ENCODE assay signal across 10 cellular contexts in genomic region chrX:27555514-27555913, GRCh38. TPM values are rescaled to one million over a fixed set of nuclear protein-coding genes. Genes with fewer than 3 reads are reported as not detected.
DNase-seq lines count a peak whose midpoint lies in the region; ATAC-seq and TF ChIP-seq lines count a peak whose summit lies in the region.
"Had no signal": no experiment of that assay in that cellular context is flagged by ENCODE, and none has a peak within 500 bp of the region (broad histone marks: within the 10 kb centered on the region; RNA-seq: fewer than 3 reads in every experiment).

No MANE protein-coding gene starts in this region.

- TF ChIP-seq POLR2A in GM18505 (IDR thresholded peaks at IDR 0.05; ENCODE audit: borderline replicate concordance, extremely low read depth, insufficient read depth, insufficient read length) = no peak

- peak; percentile 9 to 62 (median 44) for TF ChIP-seq CTCF in heart right ventricle (IDR thresholded peaks at IDR 0.05)
- TF ChIP-seq CTCF in OCI-LY1 (IDR thresholded peaks at IDR 0.05; ENCODE audit: low read length) = peak; percentile 43; the same call in 1 of the 2 replicates
- peak; percentile 20 for TF ChIP-seq CTCF in fibroblast of mammary gland (conservative IDR thresholded peaks at IDR 0.05; ENCODE audit: control insufficient read depth, insufficient read depth, low read depth, low read length)

- no peak overlapping the region for H3K4me2 ChIP-seq in OCI-LY1 (ENCODE audit: low read length)

- intact Hi-C loops in heart right ventricle (cut with DNase I) (loop anchor here in 1 of 10 donors (10.0 kb wide), 1 partner anchor 129 kb away; no protein-coding TSS in a partner anchor), cardiac septum (cut with DNase I) (no loop called here)
- intact Hi-C loops in CD4-positive, alpha-beta memory T cell (cut with micrococcal nuclease) = no loop called here

- H3K4me1 ChIP-seq in heart right ventricle (no peaks in the 10 kb centered on the region), OCI-LY1 (ENCODE audit: insufficient read depth, low read length, severe bottlenecking) (no peaks in the 10 kb centered on the region)
- H3K4me1 ChIP-seq in CD4-positive, alpha-beta memory T cell (ENCODE audit: insufficient read depth, low read length) = no peaks in the 10 kb centered on the region

- POLR2A ChIA-PET in CD4-positive, alpha-beta memory T cell (lab: Charles Lee; ENCODE audit: partially characterized antibody) = no interaction called here

- no peak overlapping the region for H3K27ac Mint-ChIP-seq in CD4-positive, alpha-beta memory T cell

- no peaks in the 10 kb centered on the region for H4K20me1 ChIP-seq in OCI-LY1 (ENCODE audit: insufficient read depth, low read length)

- H3K4me3 ChIP-seq in heart right ventricle (no peak overlapping the region), OCI-LY1 (ENCODE audit: low read depth, low read length, poor library complexity, severe bottlenecking) (no peak overlapping the region), fibroblast of mammary gland (ENCODE audit: control insufficient read depth, low read depth, low read length) (no peak overlapping the region)
- no peak overlapping the region for H3K4me3 ChIP-seq in CD4-positive, alpha-beta memory T cell (ENCODE audit: low read length in 2 of 2)

- H3K9ac ChIP-seq in OCI-LY1 (ENCODE audit: low read length) = no peak overlapping the region

- H2AFZ ChIP-seq in OCI-LY1 (ENCODE audit: low read length) = no peak overlapping the region

- WGBS in heart right ventricle, 2 donors = 41 to 46% methylated on average over 3 of the region's 3 CpGs

- ATAC-seq in heart right ventricle (no peak), GM18505 (IDR thresholded peaks at IDR 0.05; ENCODE audit: unreplicated experiment) (no peak), GM21528 (IDR thresholded peaks at IDR 0.05; ENCODE audit: low FRiP score, unreplicated experiment) (no peak), HG02610 (IDR thresholded peaks at IDR 0.05; ENCODE audit: unreplicated experiment) (no peak)

- DNase-seq in heart right ventricle (no peak), cardiac septum (ENCODE audit: low spot score) (no peak), fibroblast of mammary gland (ENCODE audit: low read depth) (peak; percentile 1)
- no peak for DNase-seq in CD4-positive, alpha-beta memory T cell
- DNase-seq: activated T-cell treated with anti-CD3 and anti-CD28 coated beads, Interleukin-2, amount 50 U/mL, for 1 hour; DMS79 treated with DMSO at 0.1 percent for 48 hours had no signal

- no peaks in the 10 kb centered on the region for H3K27me3 Mint-ChIP-seq in CD4-positive, alpha-beta memory T cell

- H3K79me2 ChIP-seq in OCI-LY1 (ENCODE audit: insufficient read depth, low read length) = no peaks in the 10 kb centered on the region

- no peaks in the 10 kb centered on the region for H3K36me3 ChIP-seq in heart right ventricle
- H3K36me3 ChIP-seq in OCI-LY1 (ENCODE audit: insufficient read depth, low read length) = no peaks in the 10 kb centered on the region
- H3K36me3 ChIP-seq in CD4-positive, alpha-beta memory T cell (ENCODE audit: insufficient read depth, low read length) = no peaks in the 10 kb centered on the region

- no peaks in the 10 kb centered on the region for H3K36me3 Mint-ChIP-seq in CD4-positive, alpha-beta memory T cell

- no peaks in the 10 kb centered on the region for H3K27me3 ChIP-seq in heart right ventricle
- H3K27me3 ChIP-seq in OCI-LY1 (ENCODE audit: insufficient read depth, low read length) = no peaks in the 10 kb centered on the region
- no peaks in the 10 kb centered on the region for H3K27me3 ChIP-seq in CD4-positive, alpha-beta memory T cell (ENCODE audit: insufficient read depth, low read length)

- no peak overlapping the region for H3K4me3 Mint-ChIP-seq in CD4-positive, alpha-beta memory T cell

- H3K27ac ChIP-seq in heart right ventricle = no peak overlapping the region
- H3K27ac ChIP-seq in OCI-LY1 (ENCODE audit: low read depth, low read length, poor library complexity, severe bottlenecking) = no peak overlapping the region
- no peak overlapping the region for H3K27ac ChIP-seq in CD4-positive, alpha-beta memory T cell (ENCODE audit: low read depth, low read length)

- H3K9me2 ChIP-seq in OCI-LY1 (ENCODE audit: low read depth, low read length) = no peaks in the 10 kb centered on the region

- H3K4me1 Mint-ChIP-seq in CD4-positive, alpha-beta memory T cell = no peaks in the 10 kb centered on the region

- no peaks in the 10 kb centered on the region for H3K9me3 ChIP-seq in heart right ventricle
- H3K9me3 ChIP-seq in OCI-LY1 (ENCODE audit: low read length) = no peaks in the 10 kb centered on the region
- H3K9me3 ChIP-seq in CD4-positive, alpha-beta memory T cell (ENCODE audit: control insufficient read depth in 1 of 2, low read length in 2 of 2) = no peaks in the 10 kb centered on the region

- H3K9me3 Mint-ChIP-seq in CD4-positive, alpha-beta memory T cell = peaks cover 0 to 7% (median 0%) of the 10 kb centered on the region in 8 donors

- no peaks in the 10 kb centered on the region for H3F3A ChIP-seq in OCI-LY1 (ENCODE audit: insufficient read depth, low read length)

- CTCF ChIA-PET in CD4-positive, alpha-beta memory T cell (lab: Charles Lee; ENCODE audit: partially characterized antibody) = no interaction called here

RNA-seq across cellular contexts. Expression of gene DCAF8L2, which starts 34.6 kb away (rescaled TPM):
- total RNA-seq in heart right ventricle (not detected), cardiac septum (not detected)
- not detected for polyA plus RNA-seq in heart right ventricle
- total RNA-seq in CD4-positive, alpha-beta memory T cell = not detected
- not detected for polyA plus RNA-seq in CD4-positive, alpha-beta memory T cell
